In genomic region chr22:41237036-41237706, GRCh38 we compare ENCODE assay signal across 10 cellular contexts. TPM values are rescaled to one million over a fixed set of nuclear protein-coding genes. Genes with fewer than 3 reads are reported as not detected.
DNase-seq lines count a peak whose midpoint lies in the region; ATAC-seq, FAIRE-seq and TF ChIP-seq lines count a peak whose summit lies in the region.
"Had no signal": no experiment of that assay in that cellular context is flagged by ENCODE, and none has a peak within 500 bp of the region (broad histone marks: within the 10 kb centered on the region; RNA-seq: fewer than 3 reads in every experiment).

No MANE protein-coding gene starts in this region.

- H3K36me3 Mint-ChIP-seq in activated T-helper 17 cell treated with anti-CD3 and anti-CD28 coated beads, Interleukin-2, amount 50 U/mL, for 72 hours (ENCODE audit: low read depth), result no peaks in the 10 kb centered on the region

- no peaks in the 10 kb centered on the region for H3K9me1 ChIP-seq in keratinocyte (ENCODE audit: control insufficient read depth, extremely low read depth, insufficient read depth, low read length)

- FAIRE-seq in keratinocyte (lab: Jason Lieb, UNC), result no peak
- FAIRE-seq: A204.1 had no signal

- no peaks in the 10 kb centered on the region for H3K27me3 Mint-ChIP-seq in activated T-helper 17 cell treated with anti-CD3 and anti-CD28 coated beads, Interleukin-2, amount 50 U/mL, for 72 hours

- H2AFZ ChIP-seq in keratinocyte (ENCODE audit: control insufficient read depth, low read length), result peak overlapping the region; percentile 30

- no peaks in the 10 kb centered on the region for H3K79me2 ChIP-seq in keratinocyte (ENCODE audit: control insufficient read depth, insufficient read depth, low read length)

- H3K4me3 Mint-ChIP-seq in activated T-helper 17 cell treated with anti-CD3 and anti-CD28 coated beads, Interleukin-2, amount 50 U/mL, for 72 hours, result peak overlapping the region; percentile 65

- H3K9me3 ChIP-seq in keratinocyte (ENCODE audit: control insufficient read depth, low read depth, low read length) (no peaks in the 10 kb centered on the region), subcutaneous abdominal adipose tissue (ENCODE audit: control insufficient read depth in 5 of 5, low read length in 5 of 5) (no peaks in the 10 kb centered on the region)

- H3K4me1 Mint-ChIP-seq in activated T-helper 17 cell treated with anti-CD3 and anti-CD28 coated beads, Interleukin-2, amount 50 U/mL, for 72 hours, result peaks cover 3% of the 10 kb centered on the region

- H3K36me3 ChIP-seq in keratinocyte (ENCODE audit: control insufficient read depth in 2 of 2, extremely low read depth in 1 of 2, insufficient read depth in 2 of 2, low read length in 2 of 2) (no peaks in the 10 kb centered on the region), subcutaneous abdominal adipose tissue (ENCODE audit: control insufficient read depth in 5 of 5, insufficient read depth in 5 of 5, low read length in 5 of 5) (no peaks in the 10 kb centered on the region)

- no peak for ATAC-seq in activated T-helper 17 cell treated with anti-CD3 and anti-CD28 coated beads, Interleukin-2, amount 50 U/mL, for 72 hours (replicated peaks)

- H4K20me1 ChIP-seq in keratinocyte (ENCODE audit: control insufficient read depth, extremely low read depth, insufficient read depth, low read length), result no peaks in the 10 kb centered on the region

- no peak for TF ChIP-seq CTCF in keratinocyte (optimal IDR thresholded peaks at IDR 0.05 in 1 of 3, IDR thresholded peaks at IDR 0.05 in 1 of 3, conservative IDR thresholded peaks at IDR 0.05 in 1 of 3; ENCODE audit: extremely low read depth in 1 of 3, insufficient read depth in 2 of 3, low read length in 3 of 3)

- H3K27me3 ChIP-seq in keratinocyte (ENCODE audit: control insufficient read depth, extremely low read depth, insufficient read depth, low read length) (no peaks in the 10 kb centered on the region), subcutaneous abdominal adipose tissue (ENCODE audit: control insufficient read depth in 5 of 5, insufficient read depth in 4 of 5, low read length in 5 of 5) (no peaks in the 10 kb centered on the region)

- H3K27ac Mint-ChIP-seq in activated T-helper 17 cell treated with anti-CD3 and anti-CD28 coated beads, Interleukin-2, amount 50 U/mL, for 72 hours, result no peak overlapping the region

- H3K27ac ChIP-seq in keratinocyte (ENCODE audit: control insufficient read depth, insufficient read depth, low read length) (no peak overlapping the region), subcutaneous abdominal adipose tissue (ENCODE audit: low read depth, low read length) (no peak overlapping the region)

- DNase-seq in NCI-H510A treated with DMSO at 0.1 percent for 48 hours (lab: John Stamatoyannopoulos, UW) (peak; percentile 44), NCI-H510A (lab: John Stamatoyannopoulos, UW) (no peak), keratinocyte (ENCODE audit: low read depth, low spot score) (no peak), hippocampal formation (lab: John Stamatoyannopoulos, UW) (no peak), foreskin melanocyte (no peak)
- DNase-seq in central memory CD4-positive, alpha-beta T cell, result no peak
- DNase-seq: HCEC 1CT had no signal

- H3K9me3 Mint-ChIP-seq in activated T-helper 17 cell treated with anti-CD3 and anti-CD28 coated beads, Interleukin-2, amount 50 U/mL, for 72 hours, result no peaks in the 10 kb centered on the region

- H3K9ac ChIP-seq in keratinocyte (ENCODE audit: control insufficient read depth, extremely low read depth, insufficient read depth, low read length), result peak overlapping the region; percentile 50
- peak overlapping the region in 3 of 5 donors; percentile 18 to 39 (median 24) for H3K9ac ChIP-seq in subcutaneous abdominal adipose tissue (ENCODE audit: low read length in 5 of 5)

- H3K4me3 ChIP-seq in keratinocyte (ENCODE audit: control insufficient read depth in 2 of 3, extremely low read depth in 1 of 3, insufficient read depth in 2 of 3, low read depth in 1 of 3, low read length in 3 of 3) (peak overlapping the region in 1 of 3 experiments; percentile 43), subcutaneous abdominal adipose tissue (ENCODE audit: low read depth in 1 of 5, low read length in 5 of 5) (peak overlapping the region in 4 of 5 donors; percentile 53 to 66 (median 58))

- H3K4me1 ChIP-seq in keratinocyte (ENCODE audit: control insufficient read depth, extremely low read depth, insufficient read depth, low read length) (peaks cover 16% of the 10 kb centered on the region), subcutaneous abdominal adipose tissue (ENCODE audit: control insufficient read depth in 5 of 5, insufficient read depth in 5 of 5, low read length in 5 of 5) (peaks cover 0 to 29% (median 27%) of the 10 kb centered on the region in 5 donors)

- peak overlapping the region; percentile 73 for H3K4me2 ChIP-seq in keratinocyte (ENCODE audit: control insufficient read depth, extremely low read depth, insufficient read depth, low read depth, low read length)

- dilution Hi-C loops in keratinocyte (cut with MboI; ENCODE audit: extremely low pct_ligation_motif_present, low sequenced_read_pairs), result no loop called here

RNA-seq across cellular contexts. Expression of gene CHADL, which starts 3.6 kb away (rescaled TPM):
- under 1 TPM; 0.41 to 0.50 TPM for total RNA-seq in activated T-helper 17 cell treated with anti-CD3 and anti-CD28 coated beads, Interleukin-2, amount 50 U/mL, for 72 hours
- polyA plus RNA-seq in keratinocyte, result 0.16 to 0.26 TPM (median 0.26 TPM) in 3 replicates
- polyA plus RNA-seq in keratinocyte (2011; ENCODE audit: low read depth), result 0.27 TPM
- 0.07 and 0.27 TPM in 2 replicates for polyA plus RNA-seq in keratinocyte (2011; cell fraction: cytosol; rRNA removed)
- 0.31 and 0.32 TPM in 2 replicates for polyA plus RNA-seq in keratinocyte (2011; cell fraction: nucleus; rRNA removed)
- 0.11 and 0.18 TPM in 2 replicates for polyA plus RNA-seq in keratinocyte (2012; ENCODE audit: low replicate concordance)
- polyA minus RNA-seq in keratinocyte, result 0.10 to 0.66 TPM (median 0.13 TPM) in 3 replicates
- not detected for polyA minus RNA-seq in keratinocyte (2011; cell fraction: cytosol; rRNA and poly(A)+ RNA removed)
- 0.42 and 0.85 TPM in 2 replicates for polyA minus RNA-seq in keratinocyte (2011; cell fraction: nucleus; rRNA and poly(A)+ RNA removed)

RNA-seq across cellular contexts. Expression of gene L3MBTL2, which starts 32.1 kb away (rescaled TPM):
- total RNA-seq in activated T-helper 17 cell treated with anti-CD3 and anti-CD28 coated beads, Interleukin-2, amount 50 U/mL, for 72 hours, result 10 to 100 TPM; 23.0 to 37.3 TPM
- polyA plus RNA-seq in keratinocyte, result 16.7 to 24.8 TPM (median 18.1 TPM) in 3 replicates
- polyA plus RNA-seq in keratinocyte (2011; ENCODE audit: low read depth), result 4.4 TPM
- 15.4 and 20.5 TPM in 2 replicates for polyA plus RNA-seq in keratinocyte (2011; cell fraction: cytosol; rRNA removed)
- 30.2 and 33.2 TPM in 2 replicates for polyA plus RNA-seq in keratinocyte (2011; cell fraction: nucleus; rRNA removed)
- 10.3 and 16.4 TPM in 2 replicates for polyA plus RNA-seq in keratinocyte (2012; ENCODE audit: low replicate concordance)
- 24.9 to 29.3 TPM (median 27.9 TPM) in 3 replicates for polyA minus RNA-seq in keratinocyte
- 18.6 TPM for polyA minus RNA-seq in keratinocyte (2011; cell fraction: cytosol; rRNA and poly(A)+ RNA removed)
- polyA minus RNA-seq in keratinocyte (2011; cell fraction: nucleus; rRNA and poly(A)+ RNA removed), result 15.9 and 17.1 TPM in 2 replicates

RNA-seq across cellular contexts. Expression of gene RANGAP1, which starts 48.8 kb away (rescaled TPM):
- 100 to 1,000 TPM in 1 of 2 donors, 10 to 100 TPM in 1; 81.6 to 166 TPM for total RNA-seq in activated T-helper 17 cell treated with anti-CD3 and anti-CD28 coated beads, Interleukin-2, amount 50 U/mL, for 72 hours
- 85.9 to 119 TPM (median 108 TPM) in 3 replicates for polyA plus RNA-seq in keratinocyte
- polyA plus RNA-seq in keratinocyte (2011; ENCODE audit: low read depth), result 142 TPM
- 83.4 and 129 TPM in 2 replicates for polyA plus RNA-seq in keratinocyte (2011; cell fraction: cytosol; rRNA removed)
- 185 and 218 TPM in 2 replicates for polyA plus RNA-seq in keratinocyte (2011; cell fraction: nucleus; rRNA removed)
- 103 and 136 TPM in 2 replicates for polyA plus RNA-seq in keratinocyte (2012; ENCODE audit: low replicate concordance)
- 120 to 206 TPM (median 128 TPM) in 3 replicates for polyA minus RNA-seq in keratinocyte
- polyA minus RNA-seq in keratinocyte (2011; cell fraction: cytosol; rRNA and poly(A)+ RNA removed), result 165 TPM
- polyA minus RNA-seq in keratinocyte (2011; cell fraction: nucleus; rRNA and poly(A)+ RNA removed), result 87.8 and 92.2 TPM in 2 replicates
